In genomic region chr13:97220151-97220900, GRCh38 we compare ENCODE assay signal across 1 cellular context.
A peak's percentile ranks its signal among the peaks of the same experiment; 100 is the strongest.
TF ChIP-seq lines count a peak whose summit lies in the region.

No MANE protein-coding gene starts in this region.

TF ChIP-seq in HepG2, 621 proteins besides CTCF, POLR2A, EP300 and RAD21 (continues in another document):
- no peak for TF ChIP-seq ZNF691 (CRISPR knock-in tag; IDR thresholded peaks at IDR 0.05; ENCODE audit: borderline replicate concordance, low read depth)
- no peak for TF ChIP-seq IKZF5 (CRISPR knock-in tag; IDR thresholded peaks at IDR 0.05)
- TF ChIP-seq E2F5 (CRISPR knock-in tag; conservative IDR thresholded peaks at IDR 0.05): no peak
- no peak for TF ChIP-seq ZNF589 (CRISPR knock-in tag; conservative IDR thresholded peaks at IDR 0.05)
- TF ChIP-seq IKZF4 (CRISPR knock-in tag; IDR thresholded peaks at IDR 0.05; ENCODE audit: borderline replicate concordance, low read depth, not compliant biosample characterization): no peak
- TF ChIP-seq ZFX (CRISPR knock-in tag; IDR thresholded peaks at IDR 0.05; ENCODE audit: low read depth): 0 out of 2 replicates have a peak, but pooled peaks have one; percentile 21
- no peak for TF ChIP-seq ZNF768 (CRISPR knock-in tag; IDR thresholded peaks at IDR 0.05)
- TF ChIP-seq TBX2 (CRISPR knock-in tag; IDR thresholded peaks at IDR 0.05; ENCODE audit: borderline replicate concordance): no peak
- TF ChIP-seq ZNF180 (CRISPR knock-in tag; IDR thresholded peaks at IDR 0.05; ENCODE audit: borderline replicate concordance, low read depth): no peak
- no peak for TF ChIP-seq ISL2 (CRISPR knock-in tag; IDR thresholded peaks at IDR 0.05)
- no peak for TF ChIP-seq ZNF343 (CRISPR knock-in tag; IDR thresholded peaks at IDR 0.05)
- no peak for TF ChIP-seq SRF (IDR thresholded peaks at IDR 0.05; ENCODE audit: low read depth, low read length)
- TF ChIP-seq JDP2 (CRISPR knock-in tag; IDR thresholded peaks at IDR 0.05; ENCODE audit: borderline replicate concordance): no peak
- TF ChIP-seq GABPA (IDR thresholded peaks at IDR 0.05; ENCODE audit: low read depth, low read length): no peak
- no peak for TF ChIP-seq GABPA (CRISPR knock-in tag; IDR thresholded peaks at IDR 0.05; ENCODE audit: low read depth)
- no peak for TF ChIP-seq NKX3-1 (CRISPR knock-in tag; IDR thresholded peaks at IDR 0.05)
- no peak for TF ChIP-seq ZBTB33 (CRISPR knock-in tag; IDR thresholded peaks at IDR 0.05)
- TF ChIP-seq SALL2 (CRISPR knock-in tag; IDR thresholded peaks at IDR 0.05): no peak
- TF ChIP-seq ZNF431 (CRISPR knock-in tag; IDR thresholded peaks at IDR 0.05; ENCODE audit: borderline replicate concordance, low read depth): no peak
- no peak for TF ChIP-seq RAD51 (IDR thresholded peaks at IDR 0.05; ENCODE audit: borderline replicate concordance)
- TF ChIP-seq RXRB (CRISPR knock-in tag; IDR thresholded peaks at IDR 0.05; ENCODE audit: borderline replicate concordance): peak; percentile 60; the same call in 1 of the 2 replicates
- no peak for TF ChIP-seq ZNF251 (CRISPR knock-in tag; IDR thresholded peaks at IDR 0.05)
- no peak for TF ChIP-seq ZNF292 (CRISPR knock-in tag; IDR thresholded peaks at IDR 0.05; ENCODE audit: borderline replicate concordance, low read depth)
- TF ChIP-seq SIN3A (IDR thresholded peaks at IDR 0.05; ENCODE audit: borderline replicate concordance, low read depth, low read length): 0 out of 2 replicates have a peak, but pooled peaks have one; percentile 31
- TF ChIP-seq MED1 (CRISPR knock-in tag; IDR thresholded peaks at IDR 0.05): 0 out of 2 replicates have a peak, but pooled peaks have one; percentile 16
- no peak for TF ChIP-seq ZBTB43 (CRISPR knock-in tag; conservative IDR thresholded peaks at IDR 0.05)
- no peak for TF ChIP-seq NONO (IDR thresholded peaks at IDR 0.05)
- no peak for TF ChIP-seq NONO (CRISPR knock-in tag; conservative IDR thresholded peaks at IDR 0.05)
- no peak for TF ChIP-seq ONECUT2 (CRISPR knock-in tag; IDR thresholded peaks at IDR 0.05)
- TF ChIP-seq ZEB1 (IDR thresholded peaks at IDR 0.05; ENCODE audit: insufficient replicate concordance, low read depth): peak; percentile 58
- peak; percentile 98 for TF ChIP-seq HMGXB3 (CRISPR knock-in tag; IDR thresholded peaks at IDR 0.05; ENCODE audit: borderline replicate concordance)
- TF ChIP-seq FOXA3 (CRISPR knock-in tag; IDR thresholded peaks at IDR 0.05): peak; percentile 4; the same call in 1 of the 2 replicates
- TF ChIP-seq ZNF639 (CRISPR knock-in tag; conservative IDR thresholded peaks at IDR 0.05): no peak
- TF ChIP-seq SOX13 (IDR thresholded peaks at IDR 0.05): no peak
- 0 out of 4 replicates have a peak, but pooled peaks of 1 of the 2 experiments have one; percentile 7 for TF ChIP-seq SOX13 (CRISPR knock-in tag; conservative IDR thresholded peaks at IDR 0.05 in 1 of 2, IDR thresholded peaks at IDR 0.05 in 1 of 2)
- TF ChIP-seq ZNF772 (CRISPR knock-in tag; IDR thresholded peaks at IDR 0.05): no peak
- TF ChIP-seq ZNF329 (CRISPR knock-in tag; IDR thresholded peaks at IDR 0.05; ENCODE audit: low read depth): no peak
- TF ChIP-seq HHEX (CRISPR knock-in tag; IDR thresholded peaks at IDR 0.05): no peak
- no peak for TF ChIP-seq SNAPC4 (CRISPR knock-in tag; IDR thresholded peaks at IDR 0.05)
- TF ChIP-seq CHD2 (IDR thresholded peaks at IDR 0.05; ENCODE audit: low read depth, low read length): no peak
- no peak for TF ChIP-seq GTF3A (CRISPR knock-in tag; conservative IDR thresholded peaks at IDR 0.05)
- TF ChIP-seq PPARG (CRISPR knock-in tag; conservative IDR thresholded peaks at IDR 0.05): peak; percentile 92
- TF ChIP-seq NFYC (CRISPR knock-in tag; IDR thresholded peaks at IDR 0.05): peak; percentile 55
- TF ChIP-seq SAP130 (CRISPR knock-in tag; IDR thresholded peaks at IDR 0.05; ENCODE audit: low read depth): peak; percentile 54; the same call in 1 of the 2 replicates
- TF ChIP-seq TAF1 (CRISPR knock-in tag; IDR thresholded peaks at IDR 0.05): no peak
- no peak for TF ChIP-seq CREB3 (CRISPR knock-in tag; IDR thresholded peaks at IDR 0.05)
- no peak for TF ChIP-seq ZNF782 (CRISPR knock-in tag; IDR thresholded peaks at IDR 0.05; ENCODE audit: borderline replicate concordance)
- TF ChIP-seq CC2D1A (CRISPR knock-in tag; IDR thresholded peaks at IDR 0.05): no peak
- TF ChIP-seq ATF4 (CRISPR knock-in tag; IDR thresholded peaks at IDR 0.05): no peak
